Comparison of ENCODE assay signal across 1 cellular context in the genomic region with DNA sequence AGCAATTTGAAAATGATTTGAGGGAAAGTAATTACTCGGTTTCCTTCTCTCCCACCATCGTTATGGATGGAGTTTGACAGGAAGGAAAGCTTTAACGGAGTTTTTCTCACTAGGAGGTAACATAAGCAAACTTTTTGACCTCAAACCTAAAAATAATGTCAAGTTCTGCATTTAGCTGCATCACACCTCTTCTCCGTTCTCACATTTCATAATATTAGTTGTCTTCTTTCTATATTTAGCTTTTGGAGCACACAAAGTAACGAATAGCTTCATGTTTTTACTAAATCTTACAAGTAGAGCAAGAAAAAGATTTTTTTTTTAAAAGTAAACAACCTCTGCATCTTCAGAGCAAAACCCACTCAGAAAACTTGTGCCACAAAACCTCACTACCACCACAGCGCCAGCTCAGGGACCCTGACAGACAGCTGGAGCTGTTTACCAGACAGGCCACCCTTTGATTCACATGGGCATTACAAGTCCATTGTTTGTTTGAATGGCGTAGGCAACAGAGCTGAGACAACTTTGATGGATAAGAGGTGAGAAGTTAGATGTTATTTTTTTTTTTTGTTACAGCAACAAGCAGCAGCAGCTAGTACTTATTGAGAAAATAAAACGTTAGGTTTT.
TF ChIP-seq lines count a peak whose summit lies in the region.

No MANE protein-coding gene starts in this region.

TF ChIP-seq in WTC11, 78 proteins besides CTCF, POLR2A, EP300 and RAD21 (continued from another document):
- TF ChIP-seq, protein P1, sequence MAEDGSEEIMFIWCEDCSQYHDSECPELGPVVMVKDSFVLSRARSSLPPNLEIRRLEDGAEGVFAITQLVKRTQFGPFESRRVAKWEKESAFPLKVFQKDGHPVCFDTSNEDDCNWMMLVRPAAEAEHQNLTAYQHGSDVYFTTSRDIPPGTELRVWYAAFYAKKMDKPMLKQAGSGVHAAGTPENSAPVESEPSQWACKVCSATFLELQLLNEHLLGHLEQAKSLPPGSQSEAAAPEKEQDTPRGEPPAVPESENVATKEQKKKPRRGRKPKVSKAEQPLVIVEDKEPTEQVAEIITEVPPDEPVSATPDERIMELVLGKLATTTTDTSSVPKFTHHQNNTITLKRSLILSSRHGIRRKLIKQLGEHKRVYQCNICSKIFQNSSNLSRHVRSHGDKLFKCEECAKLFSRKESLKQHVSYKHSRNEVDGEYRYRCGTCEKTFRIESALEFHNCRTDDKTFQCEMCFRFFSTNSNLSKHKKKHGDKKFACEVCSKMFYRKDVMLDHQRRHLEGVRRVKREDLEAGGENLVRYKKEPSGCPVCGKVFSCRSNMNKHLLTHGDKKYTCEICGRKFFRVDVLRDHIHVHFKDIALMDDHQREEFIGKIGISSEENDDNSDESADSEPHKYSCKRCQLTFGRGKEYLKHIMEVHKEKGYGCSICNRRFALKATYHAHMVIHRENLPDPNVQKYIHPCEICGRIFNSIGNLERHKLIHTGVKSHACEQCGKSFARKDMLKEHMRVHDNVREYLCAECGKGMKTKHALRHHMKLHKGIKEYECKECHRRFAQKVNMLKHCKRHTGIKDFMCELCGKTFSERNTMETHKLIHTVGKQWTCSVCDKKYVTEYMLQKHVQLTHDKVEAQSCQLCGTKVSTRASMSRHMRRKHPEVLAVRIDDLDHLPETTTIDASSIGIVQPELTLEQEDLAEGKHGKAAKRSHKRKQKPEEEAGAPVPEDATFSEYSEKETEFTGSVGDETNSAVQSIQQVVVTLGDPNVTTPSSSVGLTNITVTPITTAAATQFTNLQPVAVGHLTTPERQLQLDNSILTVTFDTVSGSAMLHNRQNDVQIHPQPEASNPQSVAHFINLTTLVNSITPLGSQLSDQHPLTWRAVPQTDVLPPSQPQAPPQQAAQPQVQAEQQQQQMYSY (CRISPR knock-in tag; IDR thresholded peaks at IDR 0.05): no peak
- TF ChIP-seq, protein P2, sequence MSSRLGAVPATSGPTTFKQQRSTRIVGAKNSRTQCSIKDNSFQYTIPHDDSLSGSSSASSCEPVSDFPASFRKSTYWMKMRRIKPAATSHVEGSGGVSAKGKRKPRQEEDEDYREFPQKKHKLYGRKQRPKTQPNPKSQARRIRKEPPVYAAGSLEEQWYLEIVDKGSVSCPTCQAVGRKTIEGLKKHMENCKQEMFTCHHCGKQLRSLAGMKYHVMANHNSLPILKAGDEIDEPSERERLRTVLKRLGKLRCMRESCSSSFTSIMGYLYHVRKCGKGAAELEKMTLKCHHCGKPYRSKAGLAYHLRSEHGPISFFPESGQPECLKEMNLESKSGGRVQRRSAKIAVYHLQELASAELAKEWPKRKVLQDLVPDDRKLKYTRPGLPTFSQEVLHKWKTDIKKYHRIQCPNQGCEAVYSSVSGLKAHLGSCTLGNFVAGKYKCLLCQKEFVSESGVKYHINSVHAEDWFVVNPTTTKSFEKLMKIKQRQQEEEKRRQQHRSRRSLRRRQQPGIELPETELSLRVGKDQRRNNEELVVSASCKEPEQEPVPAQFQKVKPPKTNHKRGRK (CRISPR knock-in tag; IDR thresholded peaks at IDR 0.05; ENCODE audit: borderline replicate concordance): no peak
- TF ChIP-seq, protein P3, sequence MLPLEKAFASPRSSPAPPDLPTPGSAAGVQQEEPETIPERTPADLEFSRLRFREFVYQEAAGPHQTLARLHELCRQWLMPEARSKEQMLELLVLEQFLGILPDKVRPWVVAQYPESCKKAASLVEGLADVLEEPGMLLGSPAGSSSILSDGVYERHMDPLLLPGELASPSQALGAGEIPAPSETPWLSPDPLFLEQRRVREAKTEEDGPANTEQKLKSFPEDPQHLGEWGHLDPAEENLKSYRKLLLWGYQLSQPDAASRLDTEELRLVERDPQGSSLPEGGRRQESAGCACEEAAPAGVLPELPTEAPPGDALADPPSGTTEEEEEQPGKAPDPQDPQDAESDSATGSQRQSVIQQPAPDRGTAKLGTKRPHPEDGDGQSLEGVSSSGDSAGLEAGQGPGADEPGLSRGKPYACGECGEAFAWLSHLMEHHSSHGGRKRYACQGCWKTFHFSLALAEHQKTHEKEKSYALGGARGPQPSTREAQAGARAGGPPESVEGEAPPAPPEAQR (CRISPR knock-in tag; IDR thresholded peaks at IDR 0.05): no peak
- no peak for TF ChIP-seq PRRX2 (CRISPR knock-in tag; IDR thresholded peaks at IDR 0.05)
- TF ChIP-seq MYBL2 (CRISPR knock-in tag; IDR thresholded peaks at IDR 0.05): no peak
- TF ChIP-seq, protein P4, sequence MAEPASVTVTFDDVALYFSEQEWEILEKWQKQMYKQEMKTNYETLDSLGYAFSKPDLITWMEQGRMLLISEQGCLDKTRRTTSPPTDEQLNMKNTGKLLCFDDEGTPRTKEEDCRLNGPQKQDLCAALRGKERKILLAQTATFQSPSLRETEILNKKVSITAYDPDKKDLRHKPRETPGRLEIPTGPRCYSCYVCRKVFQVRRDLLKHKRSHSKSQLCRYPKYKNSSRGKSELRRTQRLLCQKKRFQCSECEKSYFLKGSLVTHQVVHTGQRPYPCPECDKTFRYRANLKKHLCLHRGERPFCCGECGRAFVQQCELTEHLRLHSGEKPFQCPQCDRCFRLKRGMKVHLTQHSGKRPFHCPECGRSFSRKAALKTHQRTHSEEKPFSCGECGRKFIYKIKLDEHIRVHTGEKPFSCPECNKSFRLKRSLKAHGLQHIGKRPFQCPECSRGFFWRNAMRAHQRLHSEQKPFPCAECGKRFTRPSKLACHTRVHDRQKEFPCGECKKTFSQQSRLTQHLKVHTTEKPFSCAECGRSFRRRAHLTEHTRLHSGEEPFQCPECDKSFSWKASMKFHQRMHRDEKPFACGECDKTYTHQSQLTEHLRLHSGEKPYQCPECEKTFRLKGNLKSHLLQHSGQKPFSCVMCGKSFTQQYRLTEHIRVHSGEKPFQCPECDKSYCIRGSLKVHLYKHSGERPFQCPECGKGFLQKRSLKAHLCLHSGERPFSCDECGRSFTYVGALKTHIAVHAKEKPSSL (CRISPR knock-in tag; conservative IDR thresholded peaks at IDR 0.05): no peak
- no peak for TF ChIP-seq EMX1 (CRISPR knock-in tag; IDR thresholded peaks at IDR 0.05)
- no peak for TF ChIP-seq ELF4 (CRISPR knock-in tag; IDR thresholded peaks at IDR 0.05; ENCODE audit: low read depth)
- no peak for TF ChIP-seq NFE2L1 (CRISPR knock-in tag; IDR thresholded peaks at IDR 0.05)
TF ChIP-seq in WTC11: peak in this region for 0.
